In genomic region chrX:30582664-30583063, GRCh38 we compare ENCODE assay signal across 2 cellular contexts.
A peak's percentile ranks its signal among the peaks of the same experiment; 100 is the strongest.
TF ChIP-seq lines count a peak whose summit lies in the region.

No MANE protein-coding gene starts in this region.

TF ChIP-seq in HepG2, 621 proteins besides CTCF, POLR2A, EP300 and RAD21 (continued from another document):
- TF ChIP-seq NR2F6 (IDR thresholded peaks at IDR 0.05): no peak
- TF ChIP-seq NR2F6 (CRISPR knock-in tag; IDR thresholded peaks at IDR 0.05): no peak
- peak; percentile 35; the same call in 1 of the 2 replicates for TF ChIP-seq CREB1 (IDR thresholded peaks at IDR 0.05)
- TF ChIP-seq CREB1 (CRISPR knock-in tag; IDR thresholded peaks at IDR 0.05): no peak
- no peak for TF ChIP-seq ZNF333 (CRISPR knock-in tag; IDR thresholded peaks at IDR 0.05; ENCODE audit: borderline replicate concordance)
- no peak for TF ChIP-seq ZNF782 (CRISPR knock-in tag; IDR thresholded peaks at IDR 0.05; ENCODE audit: borderline replicate concordance)

TF ChIP-seq in HEK293, 187 proteins besides CTCF, POLR2A, EP300 and RAD21:
- TF ChIP-seq PRDM6 (tag by site-specific recombination; IDR thresholded peaks at IDR 0.05): no peak
- TF ChIP-seq SCRT1 (tag by site-specific recombination; IDR thresholded peaks at IDR 0.05; ENCODE audit: borderline replicate concordance): no peak
- TF ChIP-seq, protein P1, sequence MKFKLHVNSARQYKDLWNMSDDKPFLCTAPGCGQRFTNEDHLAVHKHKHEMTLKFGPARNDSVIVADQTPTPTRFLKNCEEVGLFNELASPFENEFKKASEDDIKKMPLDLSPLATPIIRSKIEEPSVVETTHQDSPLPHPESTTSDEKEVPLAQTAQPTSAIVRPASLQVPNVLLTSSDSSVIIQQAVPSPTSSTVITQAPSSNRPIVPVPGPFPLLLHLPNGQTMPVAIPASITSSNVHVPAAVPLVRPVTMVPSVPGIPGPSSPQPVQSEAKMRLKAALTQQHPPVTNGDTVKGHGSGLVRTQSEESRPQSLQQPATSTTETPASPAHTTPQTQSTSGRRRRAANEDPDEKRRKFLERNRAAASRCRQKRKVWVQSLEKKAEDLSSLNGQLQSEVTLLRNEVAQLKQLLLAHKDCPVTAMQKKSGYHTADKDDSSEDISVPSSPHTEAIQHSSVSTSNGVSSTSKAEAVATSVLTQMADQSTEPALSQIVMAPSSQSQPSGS (tag by site-specific recombination; IDR thresholded peaks at IDR 0.05; ENCODE audit: low read depth): peak; percentile 63
- TF ChIP-seq KLF7 (tag by site-specific recombination; IDR thresholded peaks at IDR 0.05; ENCODE audit: borderline replicate concordance): no peak
- TF ChIP-seq, protein P2, sequence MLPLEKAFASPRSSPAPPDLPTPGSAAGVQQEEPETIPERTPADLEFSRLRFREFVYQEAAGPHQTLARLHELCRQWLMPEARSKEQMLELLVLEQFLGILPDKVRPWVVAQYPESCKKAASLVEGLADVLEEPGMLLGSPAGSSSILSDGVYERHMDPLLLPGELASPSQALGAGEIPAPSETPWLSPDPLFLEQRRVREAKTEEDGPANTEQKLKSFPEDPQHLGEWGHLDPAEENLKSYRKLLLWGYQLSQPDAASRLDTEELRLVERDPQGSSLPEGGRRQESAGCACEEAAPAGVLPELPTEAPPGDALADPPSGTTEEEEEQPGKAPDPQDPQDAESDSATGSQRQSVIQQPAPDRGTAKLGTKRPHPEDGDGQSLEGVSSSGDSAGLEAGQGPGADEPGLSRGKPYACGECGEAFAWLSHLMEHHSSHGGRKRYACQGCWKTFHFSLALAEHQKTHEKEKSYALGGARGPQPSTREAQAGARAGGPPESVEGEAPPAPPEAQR (tag by site-specific recombination; IDR thresholded peaks at IDR 0.05): no peak
- no peak for TF ChIP-seq ZNF23 (tag by site-specific recombination; IDR thresholded peaks at IDR 0.05; ENCODE audit: borderline replicate concordance)
- no peak for TF ChIP-seq ZNF449 (tag by site-specific recombination; IDR thresholded peaks at IDR 0.05)
TF ChIP-seq in HEK293: peak in this region for 1.
